In genomic region chr3:126354776-126355175, GRCh38 we compare ENCODE assay signal across 20 cellular contexts. TPM values are rescaled to one million over a fixed set of nuclear protein-coding genes. Genes with fewer than 3 reads are reported as not detected.
DNase-seq lines count a peak whose midpoint lies in the region; ATAC-seq and TF ChIP-seq lines count a peak whose summit lies in the region.
"Had no signal": no experiment of that assay in that cellular context is flagged by ENCODE, and none has a peak within 500 bp of the region (broad histone marks: within the 10 kb centered on the region; RNA-seq: fewer than 3 reads in every experiment).

No MANE protein-coding gene starts in this region.

- H3K79me2 ChIP-seq in mammary epithelial cell (ENCODE audit: insufficient read depth, low read length): no peaks in the 10 kb centered on the region
- peaks cover 3% of the 10 kb centered on the region for H3K79me2 ChIP-seq in hepatocyte

- H3K9me3 Mint-ChIP-seq in MCF 10A (ENCODE audit: unreplicated experiment): no peaks in the 10 kb centered on the region
- H3K9me3 Mint-ChIP-seq: activated CD4-positive, alpha-beta T cell treated with anti-CD3 and anti-CD28 coated beads, Interleukin-2, amount 10 ng/mL, durations not matched to agents 7 days and 5 days; activated T-helper 1 cell treated with anti-CD3 and anti-CD28 coated beads, Interleukin-12 subunit alpha, Interleukin-12 subunit beta, Interleukin-2, Interleukin-4 antibody, amounts not matched to agents 30 ng/mL and 10 ng/mL and 1 ng/mL, durations not matched to agents 14 hours and 24 hours and 36 hours; naive thymus-derived CD8-positive, alpha-beta T cell had no signal

- H3K4me2 ChIP-seq in mammary epithelial cell (ENCODE audit: insufficient read depth, low read depth, low read length): no peak overlapping the region
- H3K4me2 ChIP-seq in hepatocyte: peak overlapping the region; percentile 94
- H3K4me2 ChIP-seq: A549 had no signal

- H3K9me2 ChIP-seq in hepatocyte (replicated peaks; ENCODE audit: insufficient read depth): no peaks in the 10 kb centered on the region

- TF ChIP-seq CTCF in MCF 10A (IDR thresholded peaks at IDR 0.05; ENCODE audit: unreplicated experiment) (no peak), mammary epithelial cell (conservative IDR thresholded peaks at IDR 0.05 in 1 of 2, IDR thresholded peaks at IDR 0.05 in 1 of 2; ENCODE audit: extremely low read depth in 1 of 2, insufficient read depth in 1 of 2, low read depth in 1 of 2, low read length in 2 of 2) (no peak), hepatocyte (IDR thresholded peaks at IDR 0.05; ENCODE audit: poor library complexity) (no peak), vagina (IDR thresholded peaks at IDR 0.05) (no peak), GM10266 (IDR thresholded peaks at IDR 0.05; ENCODE audit: control insufficient read depth, insufficient read depth, low read depth, missing control alignments) (no peak)

- dilution Hi-C loops in mammary epithelial cell (cut with HindIII; ENCODE audit: low sequenced_read_pairs): no loop called here

- peak overlapping the region; percentile 81 for H3K4me3 Mint-ChIP-seq in MCF 10A (ENCODE audit: unreplicated experiment)

- H3K9ac ChIP-seq in mammary epithelial cell (ENCODE audit: insufficient read depth, low read length) (no peak overlapping the region), rectal smooth muscle tissue (ENCODE audit: low read length) (no peak overlapping the region)

- H3K4me1 Mint-ChIP-seq in MCF 10A (ENCODE audit: insufficient read depth, unreplicated experiment): peaks cover 4% of the 10 kb centered on the region

- no peak for TF ChIP-seq POLR2A in vagina (IDR thresholded peaks at IDR 0.05)

- BruUV-seq in MCF 10A (replicated peaks; lab: Mats Ljungman, UMichigan) (no TSS peak), mammary epithelial cell (replicated peaks; lab: Mats Ljungman, UMichigan) (no TSS peak)

- H3K4me1 ChIP-seq in mammary epithelial cell (ENCODE audit: insufficient read depth, low read length) (peaks cover 18% of the 10 kb centered on the region), hepatocyte (ENCODE audit: insufficient read depth) (peaks cover 17% of the 10 kb centered on the region), rectal smooth muscle tissue (ENCODE audit: control insufficient read depth, insufficient read depth, low read length) (peaks cover 6% of the 10 kb centered on the region), vagina (peaks cover 28% of the 10 kb centered on the region)
- H3K4me1 ChIP-seq: A549 had no signal

- H3K27me3 Mint-ChIP-seq in MCF 10A (ENCODE audit: insufficient read depth, unreplicated experiment): no peaks in the 10 kb centered on the region

- H2AFZ ChIP-seq in mammary epithelial cell (ENCODE audit: low read depth, low read length) (no peak overlapping the region), hepatocyte (no peak overlapping the region)

- H3K36me3 ChIP-seq in mammary epithelial cell (ENCODE audit: insufficient read depth, low read length): no peaks in the 10 kb centered on the region
- H3K36me3 ChIP-seq in hepatocyte (replicated peaks; ENCODE audit: insufficient read depth, low read depth): no peaks in the 10 kb centered on the region
- no peaks in the 10 kb centered on the region for H3K36me3 ChIP-seq in rectal smooth muscle tissue (ENCODE audit: control insufficient read depth, insufficient read depth, low read length)
- peaks cover 0 to 7% of the 10 kb centered on the region in 2 donors for H3K36me3 ChIP-seq in vagina
- H3K36me3 ChIP-seq: MG63, SJSA1 had no signal

- no peak overlapping the region for H3K27ac Mint-ChIP-seq in MCF 10A (ENCODE audit: low read depth, unreplicated experiment)
- H3K27ac Mint-ChIP-seq: activated CD4-positive, alpha-beta T cell treated with anti-CD3 and anti-CD28 coated beads, Interleukin-2, amount 10 ng/mL, durations not matched to agents 7 days and 5 days; activated T-helper 1 cell treated with anti-CD3 and anti-CD28 coated beads, Interleukin-12 subunit alpha, Interleukin-12 subunit beta, Interleukin-2, Interleukin-4 antibody, amounts not matched to agents 30 ng/mL and 10 ng/mL and 1 ng/mL, durations not matched to agents 14 hours and 24 hours and 36 hours had no signal

- H3K4me3 ChIP-seq in mammary epithelial cell (replicated peaks in 1 of 3; ENCODE audit: insufficient read depth in 1 of 3, low read depth in 2 of 3, low read length in 3 of 3) (no peak overlapping the region), hepatocyte (no peak overlapping the region), rectal smooth muscle tissue (ENCODE audit: low read length) (no peak overlapping the region), vagina (no peak overlapping the region)
- H3K4me3 ChIP-seq: A549, MG63, SJSA1 had no signal

- POLR2A ChIA-PET in MCF 10A (lab: Yijun Ruan, JAX): no interaction called here

- no peaks in the 10 kb centered on the region for H3K36me3 Mint-ChIP-seq in MCF 10A (ENCODE audit: insufficient read depth, unreplicated experiment)
- H3K36me3 Mint-ChIP-seq: naive thymus-derived CD8-positive, alpha-beta T cell had no signal

- CTCF ChIA-PET in MCF 10A (lab: Yijun Ruan, JAX): interaction anchor here (0.7 kb wide), 1 partner anchor 109 kb away, joined by 3 read pairs; no protein-coding TSS in a partner anchor
- CTCF ChIA-PET in mammary epithelial cell (lab: Charles Lee; ENCODE audit: low non-redundant PET): no interaction called here

- H3K27me3 ChIP-seq in mammary epithelial cell (ENCODE audit: insufficient read depth, low read length) (peaks cover 10% of the 10 kb centered on the region), hepatocyte (peaks cover 19% of the 10 kb centered on the region), rectal smooth muscle tissue (ENCODE audit: control insufficient read depth, insufficient read depth, low read length) (peaks cover 5% of the 10 kb centered on the region), vagina (no peaks in the 10 kb centered on the region)
- H3K27me3 ChIP-seq: adrenal gland had no signal

- no peak overlapping the region for H3K27ac ChIP-seq in mammary epithelial cell (ENCODE audit: insufficient read depth, low read depth, low read length)
- peak overlapping the region; percentile 82 for H3K27ac ChIP-seq in hepatocyte
- peak overlapping the region; percentile 6 for H3K27ac ChIP-seq in rectal smooth muscle tissue (ENCODE audit: low read depth, low read length)
- H3K27ac ChIP-seq in vagina: peak overlapping the region; percentile 86
- H3K27ac ChIP-seq: A549, SJSA1 had no signal

- 60% methylated on average over 7 of the region's 7 CpGs for WGBS in mammary epithelial cell (ENCODE audit: low coverage, missing lambda C conversion rate)
- 90% methylated on average over 7 of the region's 7 CpGs for WGBS in hepatocyte (ENCODE audit: low lambda C conversion rate, missing lambda C conversion rate)

- in situ Hi-C loops in mammary epithelial cell (cut with MboI; ENCODE audit: low sequenced_read_pairs in 2 of 2): no loop called here

- ATAC-seq in GM21717 (IDR thresholded peaks at IDR 0.05; ENCODE audit: unreplicated experiment): no peak
- ATAC-seq: A549; naive thymus-derived CD8-positive, alpha-beta T cell had no signal

- H3K9me3 ChIP-seq in mammary epithelial cell (replicated peaks; ENCODE audit: insufficient read depth, low read length) (no peaks in the 10 kb centered on the region), hepatocyte (ENCODE audit: low read depth) (no peaks in the 10 kb centered on the region), vagina (no peaks in the 10 kb centered on the region)
- H3K9me3 ChIP-seq: A549, adrenal gland, MG63, SJSA1 had no signal

- intact Hi-C loops in MCF 10A (cut with micrococcal nuclease) (no loop called here), mammary epithelial cell (cut with micrococcal nuclease) (loop anchor here (5.0 kb wide), 2 partner anchors 72 to 87 kb away; no protein-coding TSS in a partner anchor), vagina (cut with DNase I) (loop anchor here (10.0 kb wide), 2 partner anchors 90 to 120 kb away; partner anchors contain the start of gene ZXDC)

- H4K20me1 ChIP-seq in mammary epithelial cell (ENCODE audit: insufficient read depth, low read length): no peaks in the 10 kb centered on the region
- peaks cover 3% of the 10 kb centered on the region for H4K20me1 ChIP-seq in hepatocyte (ENCODE audit: insufficient read depth, poor library complexity, severe bottlenecking)

- DNase-seq in MCF 10A (ENCODE audit: unreplicated experiment): no peak
- no peak for DNase-seq in mammary epithelial cell
- no peak for DNase-seq in hepatocyte (ENCODE audit: low spot score)
- DNase-seq in vagina (ENCODE audit: extremely low spot score in 2 of 2): no peak
- DNase-seq in NCI-H1436 treated with DMSO at 0.1 percent for 48 hours (lab: John Stamatoyannopoulos, UW): no peak
- DNase-seq in GM10266 (ENCODE audit: extremely low spot score): no peak
- DNase-seq: activated CD4-positive, alpha-beta T cell treated with anti-CD3 and anti-CD28 coated beads, Interleukin-2, amount 10 ng/mL, durations not matched to agents 7 days and 5 days; kidney glomerular epithelial cell; MG63; NCI-H2081 treated with DMSO at 0.1 percent for 48 hours; NK-92 treated with Interleukin-12 subunit alpha and Interleukin-12 subunit beta, amount 100 ng/mL, for 24 hours; stimulated activated CD4-positive, alpha-beta T cell treated with anti-CD3 and anti-CD28 coated beads, Interleukin-4, amount 100 ng/mL, for 24 hours; T1000 had no signal

RNA-seq across cellular contexts. Expression of gene KLF15, which starts 2.4 kb away (rescaled TPM):
- total RNA-seq in MCF 10A (2022): 5.3 and 8.3 TPM in 2 replicates
- under 1 TPM; 0.17 to 0.61 TPM for total RNA-seq in mammary epithelial cell
- polyA plus RNA-seq in mammary epithelial cell: 0.05 TPM
- polyA minus RNA-seq in mammary epithelial cell: not detected
- 16.7 and 19.9 TPM in 2 replicates for total RNA-seq in hepatocyte
- polyA plus RNA-seq in hepatocyte: 1.8 TPM in 2 replicates
- 25.3 TPM for total RNA-seq in vagina
- total RNA-seq: activated CD4-positive, alpha-beta T cell treated with anti-CD3 and anti-CD28 coated beads, Interleukin-2, amount 10 ng/mL, durations not matched to agents 7 days and 5 days had no signal
- polyA plus RNA-seq: A549; naive thymus-derived CD8-positive, alpha-beta T cell had no signal

RNA-seq across cellular contexts. Expression of gene CFAP100, which starts 39.9 kb away (rescaled TPM):
- total RNA-seq in MCF 10A (2022) (not detected in 2 replicates), mammary epithelial cell (not detected), hepatocyte (not detected in 2 replicates), vagina (not detected)
- polyA plus RNA-seq in mammary epithelial cell (not detected), hepatocyte (not detected in 2 replicates)
- polyA minus RNA-seq in mammary epithelial cell: not detected
- total RNA-seq: activated CD4-positive, alpha-beta T cell treated with anti-CD3 and anti-CD28 coated beads, Interleukin-2, amount 10 ng/mL, durations not matched to agents 7 days and 5 days; activated T-helper 1 cell treated with anti-CD3 and anti-CD28 coated beads, Interleukin-12 subunit alpha, Interleukin-12 subunit beta, Interleukin-2, Interleukin-4 antibody, amounts not matched to agents 30 ng/mL and 10 ng/mL and 1 ng/mL, durations not matched to agents 14 hours and 24 hours and 36 hours; adrenal gland; naive thymus-derived CD8-positive, alpha-beta T cell; SJSA1 had no signal
- polyA plus RNA-seq: A549; adrenal gland; naive thymus-derived CD8-positive, alpha-beta T cell had no signal
